11 cellular contexts compared by ENCODE assay signal in the genomic region with DNA sequence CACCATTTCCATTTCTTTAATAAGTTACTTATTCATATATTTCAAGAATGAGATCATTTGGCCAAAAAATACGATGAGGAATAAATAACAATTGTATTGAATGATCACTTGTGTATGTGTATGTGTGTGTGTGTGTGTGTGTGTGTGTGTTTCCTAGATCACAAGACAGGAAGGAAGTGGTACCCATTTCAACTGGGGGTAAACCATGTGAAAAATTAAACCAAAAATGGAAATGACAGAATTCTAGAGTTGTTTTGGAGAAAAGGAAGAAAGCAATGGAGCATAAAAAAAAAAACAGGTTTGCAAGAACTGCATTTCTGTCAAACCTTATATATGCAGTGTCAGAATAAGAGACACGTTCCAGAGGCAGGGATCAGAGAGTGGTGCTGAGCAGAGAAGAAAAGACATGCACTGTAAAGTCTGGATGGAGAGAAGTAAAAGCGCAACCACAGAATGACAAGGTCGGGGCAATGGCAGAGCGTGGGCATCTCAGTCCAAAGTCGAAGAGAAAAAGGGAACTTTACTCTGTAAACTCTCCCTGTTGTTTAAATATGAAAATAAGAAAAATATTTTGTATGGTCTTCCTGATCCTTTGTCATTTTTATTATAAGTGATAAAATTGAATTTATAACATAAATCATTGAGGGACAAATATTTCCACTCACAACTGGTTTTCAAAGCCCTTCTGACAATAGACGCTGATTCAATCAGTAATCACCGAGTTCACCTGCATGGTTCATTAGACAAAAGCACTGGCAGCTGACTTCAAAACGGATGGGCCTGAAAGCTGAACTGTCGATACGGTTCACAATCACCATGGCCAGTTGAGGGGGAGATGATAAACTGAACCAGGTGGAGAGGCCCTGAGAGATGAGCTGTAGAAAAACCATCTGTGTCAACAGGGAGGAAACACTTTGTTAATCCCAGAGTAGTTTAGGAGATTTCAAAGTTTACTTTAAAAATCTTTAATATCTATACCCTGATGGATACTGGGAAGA.
DNase-seq lines count a peak whose midpoint lies in the region; ATAC-seq, FAIRE-seq and TF ChIP-seq lines count a peak whose summit lies in the region.
"Had no signal": no experiment of that assay in that cellular context is flagged by ENCODE, and none has a peak within 500 bp of the region (broad histone marks: within the 10 kb centered on the region; RNA-seq: fewer than 3 reads in every experiment).

No MANE protein-coding gene starts in this region.

- no peak overlapping the region for H3K4me3 ChIP-seq in GM23338
- no peak overlapping the region for H3K4me3 ChIP-seq in MM.1S (ENCODE audit: low read length)

- peaks cover 3% of the 10 kb centered on the region for H3K27me3 Mint-ChIP-seq in GM23338 (ENCODE audit: insufficient read depth, low read depth, poor library complexity)

- H3K27ac Mint-ChIP-seq in GM23338 = no peak overlapping the region; the same call in 1 of the 2 replicates
- H3K27ac Mint-ChIP-seq: activated naive CD8-positive, alpha-beta T cell treated with anti-CD3 and anti-CD28 coated beads, Interleukin-2, amount 10 ng/mL, durations not matched to agents 7 days and 5 days; T-helper 1 cell treated with Interleukin-12 subunit alpha and Interleukin-12 subunit beta and Interleukin-4 antibody, amounts not matched to agents 30 μg/mL and 1 μg/mL, for 36 hours had no signal

- H3K27ac ChIP-seq in GM23338 (ENCODE audit: low read depth) (no peak overlapping the region), MM.1S (ENCODE audit: low read length) (no peak overlapping the region)

- TF ChIP-seq POLR2A in GM12892 (IDR thresholded peaks at IDR 0.05; ENCODE audit: low read depth, low read length) = no peak

- H3K9ac ChIP-seq in MM.1S (ENCODE audit: low read length) = no peak overlapping the region

- H3K4me1 Mint-ChIP-seq in GM23338 = peaks cover 3% of the 10 kb centered on the region; the same call in 2 of the 3 replicates

- peaks cover 2% of the 10 kb centered on the region; the same call in 1 of the 2 replicates for H3K9me2 ChIP-seq in GM23338 (ENCODE audit: insufficient read depth)
- H3K9me2 ChIP-seq in MM.1S (replicated peaks; ENCODE audit: insufficient read depth, low read length) = no peaks in the 10 kb centered on the region

- H3K36me3 Mint-ChIP-seq in GM23338 (ENCODE audit: low read depth) = no peaks in the 10 kb centered on the region

- no peaks in the 10 kb centered on the region for H3K36me3 ChIP-seq in GM23338 (ENCODE audit: insufficient read depth)
- H3K36me3 ChIP-seq in MM.1S (replicated peaks; ENCODE audit: insufficient read depth, low read length) = no peaks in the 10 kb centered on the region

- no peak overlapping the region for H3K4me3 Mint-ChIP-seq in GM23338
- H3K4me3 Mint-ChIP-seq: activated naive CD8-positive, alpha-beta T cell treated with anti-CD3 and anti-CD28 coated beads, Interleukin-2, amount 10 ng/mL, durations not matched to agents 7 days and 5 days; T-helper 1 cell treated with Interleukin-12 subunit alpha and Interleukin-12 subunit beta and Interleukin-4 antibody, amounts not matched to agents 30 μg/mL and 1 μg/mL, for 36 hours had no signal

- H4K20me1 ChIP-seq in GM23338 (replicated peaks; ENCODE audit: insufficient read depth) (no peaks in the 10 kb centered on the region), MM.1S (ENCODE audit: insufficient read depth, low read length) (no peaks in the 10 kb centered on the region)

- H3K79me2 ChIP-seq in GM23338 (replicated peaks; ENCODE audit: insufficient read depth) (no peaks in the 10 kb centered on the region), MM.1S (ENCODE audit: low read length) (no peaks in the 10 kb centered on the region)

- DNase-seq in GM12892 (ENCODE audit: insufficient read length) (no peak), NCI-H82 (lab: John Stamatoyannopoulos, UW) (peak; percentile 94), GM23338 (ENCODE audit: low spot score) (no peak), COLO829 (ENCODE audit: low spot score) (no peak), MM.1S (no peak), GOT3 (lab: John Stamatoyannopoulos, UW) (no peak)
- DNase-seq: activated naive CD8-positive, alpha-beta T cell treated with anti-CD3 and anti-CD28 coated beads, Interleukin-2, amount 10 ng/mL, durations not matched to agents 7 days and 5 days; DMS79 had no signal

- H3K4me2 ChIP-seq in GM23338 (no peak overlapping the region), MM.1S (ENCODE audit: low read depth, low read length) (no peak overlapping the region)

- peak; percentile 59 for ATAC-seq in GM21381 (IDR thresholded peaks at IDR 0.05; ENCODE audit: unreplicated experiment)
- peak; percentile 67 for ATAC-seq in HG03175 (IDR thresholded peaks at IDR 0.05; ENCODE audit: unreplicated experiment)
- ATAC-seq in GM23338 = no peak

- H3K4me1 ChIP-seq in GM23338 (ENCODE audit: insufficient read depth) (no peaks in the 10 kb centered on the region; the same call in 1 of the 2 replicates), MM.1S (ENCODE audit: low read length) (peaks cover 20% of the 10 kb centered on the region)

- no peaks in the 10 kb centered on the region for H3K9me3 ChIP-seq in MM.1S (replicated peaks; ENCODE audit: insufficient read depth, low read length)

- H3K9me3 Mint-ChIP-seq in GM23338 = no peaks in the 10 kb centered on the region
- H3K9me3 Mint-ChIP-seq: activated naive CD8-positive, alpha-beta T cell treated with anti-CD3 and anti-CD28 coated beads, Interleukin-2, amount 10 ng/mL, durations not matched to agents 7 days and 5 days; T-helper 1 cell treated with Interleukin-12 subunit alpha and Interleukin-12 subunit beta and Interleukin-4 antibody, amounts not matched to agents 30 μg/mL and 1 μg/mL, for 36 hours had no signal

- no peaks in the 10 kb centered on the region for H3K27me3 ChIP-seq in GM23338 (ENCODE audit: insufficient read depth)
- H3K27me3 ChIP-seq in MM.1S (replicated peaks; ENCODE audit: insufficient read depth, low read length) = no peaks in the 10 kb centered on the region

- H3F3A ChIP-seq in GM23338 (replicated peaks; ENCODE audit: low read depth) (no peaks in the 10 kb centered on the region), MM.1S (ENCODE audit: insufficient read depth, low read length) (peaks cover 17% of the 10 kb centered on the region)

- FAIRE-seq in GM12892 (lab: Jason Lieb, UNC) = peak; percentile 79

- no peak overlapping the region for H2AFZ ChIP-seq in GM23338
- H2AFZ ChIP-seq in MM.1S (ENCODE audit: low read length) = no peak overlapping the region

- TF ChIP-seq CTCF in GM23338 (conservative IDR thresholded peaks at IDR 0.05; ENCODE audit: low read depth in 2 of 2) = no peak
- no peak for TF ChIP-seq CTCF in MM.1S (IDR thresholded peaks at IDR 0.05; ENCODE audit: low read length)

TF ChIP-seq in GM23338, 12 proteins besides CTCF, POLR2A, EP300 and RAD21 (continues in another document):
- TF ChIP-seq NANOG (IDR thresholded peaks at IDR 0.05; ENCODE audit: borderline replicate concordance) (no peak), ZNF114 (CRISPR knock-in tag; IDR thresholded peaks at IDR 0.05) (no peak), ZNF331 (CRISPR knock-in tag; IDR thresholded peaks at IDR 0.05; ENCODE audit: low read depth) (no peak), JUNB (IDR thresholded peaks at IDR 0.05; ENCODE audit: unreplicated experiment) (no peak), EZH2phosphoT487 (IDR thresholded peaks at IDR 0.05; ENCODE audit: unreplicated experiment) (no peak), EZH2 (IDR thresholded peaks at IDR 0.05; ENCODE audit: low read depth, unreplicated experiment) (no peak), STAT1 (IDR thresholded peaks at IDR 0.05; ENCODE audit: unreplicated experiment) (no peak), POLR2AphosphoS5 (IDR thresholded peaks at IDR 0.05; ENCODE audit: low read depth) (no peak), CREB1 (CRISPR knock-in tag; IDR thresholded peaks at IDR 0.05; ENCODE audit: low read depth) (no peak)
- TF ChIP-seq, protein P1, sequence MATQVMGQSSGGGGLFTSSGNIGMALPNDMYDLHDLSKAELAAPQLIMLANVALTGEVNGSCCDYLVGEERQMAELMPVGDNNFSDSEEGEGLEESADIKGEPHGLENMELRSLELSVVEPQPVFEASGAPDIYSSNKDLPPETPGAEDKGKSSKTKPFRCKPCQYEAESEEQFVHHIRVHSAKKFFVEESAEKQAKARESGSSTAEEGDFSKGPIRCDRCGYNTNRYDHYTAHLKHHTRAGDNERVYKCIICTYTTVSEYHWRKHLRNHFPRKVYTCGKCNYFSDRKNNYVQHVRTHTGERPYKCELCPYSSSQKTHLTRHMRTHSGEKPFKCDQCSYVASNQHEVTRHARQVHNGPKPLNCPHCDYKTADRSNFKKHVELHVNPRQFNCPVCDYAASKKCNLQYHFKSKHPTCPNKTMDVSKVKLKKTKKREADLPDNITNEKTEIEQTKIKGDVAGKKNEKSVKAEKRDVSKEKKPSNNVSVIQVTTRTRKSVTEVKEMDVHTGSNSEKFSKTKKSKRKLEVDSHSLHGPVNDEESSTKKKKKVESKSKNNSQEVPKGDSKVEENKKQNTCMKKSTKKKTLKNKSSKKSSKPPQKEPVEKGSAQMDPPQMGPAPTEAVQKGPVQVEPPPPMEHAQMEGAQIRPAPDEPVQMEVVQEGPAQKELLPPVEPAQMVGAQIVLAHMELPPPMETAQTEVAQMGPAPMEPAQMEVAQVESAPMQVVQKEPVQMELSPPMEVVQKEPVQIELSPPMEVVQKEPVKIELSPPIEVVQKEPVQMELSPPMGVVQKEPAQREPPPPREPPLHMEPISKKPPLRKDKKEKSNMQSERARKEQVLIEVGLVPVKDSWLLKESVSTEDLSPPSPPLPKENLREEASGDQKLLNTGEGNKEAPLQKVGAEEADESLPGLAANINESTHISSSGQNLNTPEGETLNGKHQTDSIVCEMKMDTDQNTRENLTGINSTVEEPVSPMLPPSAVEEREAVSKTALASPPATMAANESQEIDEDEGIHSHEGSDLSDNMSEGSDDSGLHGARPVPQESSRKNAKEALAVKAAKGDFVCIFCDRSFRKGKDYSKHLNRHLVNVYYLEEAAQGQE (IDR thresholded peaks at IDR 0.05; ENCODE audit: unreplicated experiment) = no peak
